ENCODE assay signal across 23 cellular contexts in the genomic region with DNA sequence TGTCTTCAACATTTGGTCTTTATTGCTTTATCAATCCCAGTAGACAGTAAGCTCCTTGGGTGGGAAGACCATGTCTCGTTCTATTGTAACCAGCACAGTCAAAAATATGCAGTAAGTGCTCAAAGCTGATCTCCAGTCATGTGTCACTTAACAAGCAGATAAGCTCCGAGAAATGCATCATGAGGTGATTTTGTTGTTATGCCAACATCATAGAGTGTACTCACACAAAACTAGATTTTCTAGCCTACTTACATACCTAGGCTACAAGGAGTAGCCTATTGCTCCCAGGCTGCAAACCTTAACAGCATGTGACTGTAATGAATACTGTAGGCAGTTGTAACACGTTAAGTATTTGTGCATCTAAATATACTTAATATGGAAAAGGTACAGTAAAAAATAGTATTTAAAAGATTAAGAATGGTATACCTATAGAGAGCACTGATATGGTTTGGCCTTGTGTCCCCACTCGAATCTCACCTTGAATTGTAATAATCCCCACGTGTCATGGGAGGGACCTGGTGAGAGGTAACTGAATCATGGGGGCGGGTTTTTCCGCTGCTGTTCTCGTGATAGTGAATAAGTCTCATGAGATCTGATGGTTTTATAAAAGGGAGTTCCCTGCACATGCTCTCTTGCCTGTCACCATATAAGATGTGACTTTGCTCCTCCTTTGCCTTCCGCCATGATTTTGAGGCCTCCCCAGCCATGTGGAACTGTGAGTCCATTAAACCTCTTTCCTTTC. TPM values are rescaled to one million over a fixed set of nuclear protein-coding genes. Genes with fewer than 3 reads are reported as not detected.
DNase-seq lines count a peak whose midpoint lies in the region; ATAC-seq, FAIRE-seq and TF ChIP-seq lines count a peak whose summit lies in the region.
"Had no signal": no experiment of that assay in that cellular context is flagged by ENCODE, and none has a peak within 500 bp of the region (broad histone marks: within the 10 kb centered on the region; RNA-seq: fewer than 3 reads in every experiment).

No MANE protein-coding gene starts in this region.

- DNase-seq in activated CD4-positive, alpha-beta T cell treated with anti-CD3 and anti-CD28 coated beads for 48 hours = peak; percentile 17
- no peak for DNase-seq in activated CD4-positive, alpha-beta T cell treated with anti-CD3 and anti-CD28 coated beads, Interleukin-2, amount 10 ng/mL, durations not matched to agents 7 days and 5 days
- DNase-seq in left ventricle myocardium superior (no peak), left ventricle myocardium inferior (no peak), esophagus muscularis mucosa (ENCODE audit: extremely low spot score) (peak; percentile 66), retinal pigment epithelial cell (ENCODE audit: low read depth) (peak; percentile 70), neuronal stem cell (ENCODE audit: low spot score) (no peak), pancreas (no peak)
- DNase-seq: Calu3; DMS153; DND-41; NCI-H1048; NCI-H1417; NCI-H1694; NCI-H2029 treated with DMSO at 0.1 percent for 48 hours; NCI-H446 treated with DMSO at 0.1 percent for 48 hours; NCI-H526; NCI-H82; NK-92 treated with Interleukin-12 subunit alpha and Interleukin-12 subunit beta, amount 100 ng/mL, for 24 hours; PC-3 had no signal

- POLR2A ChIA-PET in activated CD4-positive, alpha-beta T cell treated with anti-CD3 and anti-CD28 coated beads, Interleukin-2, amount 10 ng/mL, durations not matched to agents 7 days and 5 days (lab: Charles Lee) = no interaction called here

- peak; percentile 74 for ATAC-seq in left ventricle myocardium superior
- no peak for ATAC-seq in pancreas
- ATAC-seq: HCT116, PC-3 had no signal

- H3K27me3 ChIP-seq in left ventricle myocardium inferior (ENCODE audit: low read depth) = no peaks in the 10 kb centered on the region
- no peaks in the 10 kb centered on the region for H3K27me3 ChIP-seq in esophagus muscularis mucosa
- H3K27me3 ChIP-seq in neuronal stem cell (ENCODE audit: control insufficient read depth in 3 of 3, insufficient read depth in 3 of 3, low read depth in 1 of 3, low read length in 3 of 3) = peaks cover 0 to 4% (median 0%) of the 10 kb centered on the region in 3 experiments
- no peaks in the 10 kb centered on the region for H3K27me3 ChIP-seq in pancreas

- H3K4me1 ChIP-seq in left ventricle myocardium inferior (peaks cover 5% of the 10 kb centered on the region), esophagus muscularis mucosa (no peaks in the 10 kb centered on the region), neuronal stem cell (ENCODE audit: control insufficient read depth in 2 of 2, insufficient read depth in 1 of 2, low read depth in 1 of 2, low read length in 2 of 2) (peaks cover 0 to 4% of the 10 kb centered on the region in 2 donors), pancreas (peaks cover 0 to 3% (median 0%) of the 10 kb centered on the region in 3 donors)

- CTCF ChIA-PET in activated CD4-positive, alpha-beta T cell treated with anti-CD3 and anti-CD28 coated beads, Interleukin-2, amount 10 ng/mL, durations not matched to agents 7 days and 5 days (lab: Charles Lee) = interaction anchor here (0.6 kb wide), 2 partner anchors 74 to 130 kb away, joined by 3 read pairs; no protein-coding TSS in a partner anchor

- TF ChIP-seq EP300 in esophagus muscularis mucosa (IDR thresholded peaks at IDR 0.05) = no peak

- no peaks in the 10 kb centered on the region for H3K79me1 ChIP-seq in neuronal stem cell (ENCODE audit: low read depth, low read length)

- H2BK5ac ChIP-seq in neuronal stem cell (ENCODE audit: low read length) = no peak overlapping the region

- no peaks in the 10 kb centered on the region for H3K9me3 Mint-ChIP-seq in activated CD4-positive, alpha-beta T cell treated with anti-CD3 and anti-CD28 coated beads, Interleukin-2, amount 10 ng/mL, durations not matched to agents 7 days and 5 days

- no peak overlapping the region for H3K4ac ChIP-seq in neuronal stem cell (ENCODE audit: low read length)

- no peak overlapping the region for H4K91ac ChIP-seq in neuronal stem cell (ENCODE audit: low read depth, low read length, poor library complexity)

- H3K23ac ChIP-seq in neuronal stem cell (ENCODE audit: low read depth, low read length, poor library complexity) = no peak overlapping the region

- 95% methylated on average over 9 of the region's 9 CpGs for WGBS in esophagus muscularis mucosa
- no CpG with 5 or more reads among the region's 9 CpGs for WGBS in neuronal stem cell (ENCODE audit: extremely low coverage in 2 of 2, insufficient read length in 2 of 2, insufficient replicate concordance in 1 of 2), 2 donors
- WGBS in pancreas, 2 donors = 87 to 88% methylated on average over 9 of the region's 9 CpGs

- TF ChIP-seq CTCF in left ventricle myocardium inferior (IDR thresholded peaks at IDR 0.05; ENCODE audit: borderline replicate concordance) (no peak), esophagus muscularis mucosa (IDR thresholded peaks at IDR 0.05) (no peak), retinal pigment epithelial cell (conservative IDR thresholded peaks at IDR 0.05; ENCODE audit: low read depth, low read length) (no peak), pancreas (IDR thresholded peaks at IDR 0.05) (no peak)

- no peaks in the 10 kb centered on the region for H3K36me3 Mint-ChIP-seq in activated CD4-positive, alpha-beta T cell treated with anti-CD3 and anti-CD28 coated beads, Interleukin-2, amount 10 ng/mL, durations not matched to agents 7 days and 5 days (ENCODE audit: low read depth)

- intact Hi-C loops in left ventricle myocardium superior (cut with micrococcal nuclease) = loop anchor here (10.0 kb wide), 1 partner anchor 516 kb away; no protein-coding TSS in a partner anchor
- intact Hi-C loops in left ventricle myocardium inferior (cut with micrococcal nuclease) = loop anchor here (10.0 kb wide), 1 partner anchor 656 kb away; no protein-coding TSS in a partner anchor
- intact Hi-C loops in esophagus muscularis mucosa (cut with DNase I) = no loop called here
- intact Hi-C loops in pancreas (cut with DNase I) = loop anchor here in 1 of 3 donors (10.0 kb wide), 1 partner anchor 586 kb away; no protein-coding TSS in a partner anchor

- H3K4me3 Mint-ChIP-seq in activated CD4-positive, alpha-beta T cell treated with anti-CD3 and anti-CD28 coated beads, Interleukin-2, amount 10 ng/mL, durations not matched to agents 7 days and 5 days = no peak overlapping the region

- FAIRE-seq in pancreas (lab: Jason Lieb, UNC) = no peak
- FAIRE-seq: GM12892, H1 had no signal

- H3K27ac ChIP-seq in left ventricle myocardium inferior (replicated peaks) = no peak overlapping the region
- H3K27ac ChIP-seq in esophagus muscularis mucosa (replicated peaks in 1 of 4) = no peak overlapping the region
- no peak overlapping the region for H3K27ac ChIP-seq in neuronal stem cell (replicated peaks; ENCODE audit: low read length)
- no peak overlapping the region for H3K27ac ChIP-seq in pancreas

- H3K4me1 Mint-ChIP-seq in activated CD4-positive, alpha-beta T cell treated with anti-CD3 and anti-CD28 coated beads, Interleukin-2, amount 10 ng/mL, durations not matched to agents 7 days and 5 days = no peaks in the 10 kb centered on the region

- H3K27ac Mint-ChIP-seq in activated CD4-positive, alpha-beta T cell treated with anti-CD3 and anti-CD28 coated beads, Interleukin-2, amount 10 ng/mL, durations not matched to agents 7 days and 5 days = no peak overlapping the region

- no peak overlapping the region for H2AFZ ChIP-seq in neuronal stem cell (ENCODE audit: low read length)

- no peaks in the 10 kb centered on the region for H3K9me3 ChIP-seq in left ventricle myocardium inferior (replicated peaks)
- H3K9me3 ChIP-seq in esophagus muscularis mucosa = no peaks in the 10 kb centered on the region
- H3K9me3 ChIP-seq in neuronal stem cell (replicated peaks in 1 of 2; ENCODE audit: control insufficient read depth in 2 of 2, insufficient read depth in 1 of 2, low read depth in 1 of 2, low read length in 2 of 2) = no peaks in the 10 kb centered on the region
- H3K9me3 ChIP-seq in pancreas = no peaks in the 10 kb centered on the region

- H2BK15ac ChIP-seq in neuronal stem cell (ENCODE audit: low read length) = no peak overlapping the region

- H3K36me3 ChIP-seq in left ventricle myocardium inferior (no peaks in the 10 kb centered on the region), esophagus muscularis mucosa (no peaks in the 10 kb centered on the region), neuronal stem cell (replicated peaks in 1 of 2; ENCODE audit: control insufficient read depth in 2 of 2, insufficient read depth in 2 of 2, low read length in 2 of 2) (no peaks in the 10 kb centered on the region), pancreas (no peaks in the 10 kb centered on the region)

- no peak overlapping the region for H3K14ac ChIP-seq in neuronal stem cell (ENCODE audit: low read length)

- H2BK12ac ChIP-seq in neuronal stem cell (ENCODE audit: low read length) = no peak overlapping the region

- H4K8ac ChIP-seq in neuronal stem cell (ENCODE audit: low read depth, low read length) = no peak overlapping the region

- peaks cover 2% of the 10 kb centered on the region for H3K27me3 Mint-ChIP-seq in activated CD4-positive, alpha-beta T cell treated with anti-CD3 and anti-CD28 coated beads, Interleukin-2, amount 10 ng/mL, durations not matched to agents 7 days and 5 days

- TF ChIP-seq POLR2A in esophagus muscularis mucosa (IDR thresholded peaks at IDR 0.05; ENCODE audit: low read depth) = no peak

- H3K4me3 ChIP-seq in left ventricle myocardium inferior (no peak overlapping the region), esophagus muscularis mucosa (no peak overlapping the region), retinal pigment epithelial cell (ENCODE audit: low read length) (no peak overlapping the region), neuronal stem cell (ENCODE audit: low read length in 2 of 2) (no peak overlapping the region), pancreas (no peak overlapping the region)

- no peak overlapping the region for H3K4me2 ChIP-seq in neuronal stem cell (ENCODE audit: insufficient read depth, low read length, poor library complexity, severe bottlenecking)

- no peak overlapping the region for H3K18ac ChIP-seq in neuronal stem cell (ENCODE audit: low read length)

- H2AK5ac ChIP-seq in neuronal stem cell (ENCODE audit: low read depth, low read length) = no peak overlapping the region

- H3K9ac ChIP-seq in neuronal stem cell (ENCODE audit: low read depth, low read length, poor library complexity) = no peak overlapping the region

- no peak overlapping the region for H2BK120ac ChIP-seq in neuronal stem cell (ENCODE audit: low read depth, low read length)

RNA-seq across cellular contexts. Expression of a gene that starts 39.8 kb away (rescaled TPM):
- total RNA-seq in activated CD4-positive, alpha-beta T cell treated with anti-CD3 and anti-CD28 coated beads, Interleukin-2, amount 10 ng/mL, durations not matched to agents 7 days and 5 days = 1 to 10 TPM; 3.9 to 4.3 TPM
- total RNA-seq in left ventricle myocardium superior = 4.1 TPM
- total RNA-seq in left ventricle myocardium inferior = 5.6 TPM
- 10 to 100 TPM; 22.0 to 37.4 (median 27.8) TPM for total RNA-seq in esophagus muscularis mucosa
- polyA plus RNA-seq in neuronal stem cell (2013, experiment 1 of 2) = 17.2 TPM
- polyA plus RNA-seq in neuronal stem cell (2013, experiment 2 of 2) = 18.0 TPM
- 10 to 100 TPM in 1 of 6 donors, 1 to 10 TPM in 5; 3.9 to 10.3 (median 4.8) TPM for total RNA-seq in pancreas
- 1 to 10 TPM in 1 of 2 donors, under 1 TPM in 1; 0.99 to 1.5 TPM for polyA plus RNA-seq in pancreas
- total RNA-seq: PC-3 had no signal

Comparison
In these comparisons a context has a peak if more than half of its experiments do, and no peak if none do; other contexts are left out.
1. DNase-seq: peak in activated CD4-positive, alpha-beta T cell treated with anti-CD3 and anti-CD28 coated beads for 48 hours (single experiment), esophagus muscularis mucosa (single experiment) and retinal pigment epithelial cell (single experiment); none in activated CD4-positive, alpha-beta T cell treated with anti-CD3 and anti-CD28 coated beads, Interleukin-2, amount 10 ng/mL, durations not matched to agents 7 days and 5 days (single experiment), left ventricle myocardium superior (single experiment), left ventricle myocardium inferior (single experiment), neuronal stem cell (single experiment) and pancreas (0 of 6).